Comparison of ENCODE assay signal across 8 cellular contexts in the genomic region with DNA sequence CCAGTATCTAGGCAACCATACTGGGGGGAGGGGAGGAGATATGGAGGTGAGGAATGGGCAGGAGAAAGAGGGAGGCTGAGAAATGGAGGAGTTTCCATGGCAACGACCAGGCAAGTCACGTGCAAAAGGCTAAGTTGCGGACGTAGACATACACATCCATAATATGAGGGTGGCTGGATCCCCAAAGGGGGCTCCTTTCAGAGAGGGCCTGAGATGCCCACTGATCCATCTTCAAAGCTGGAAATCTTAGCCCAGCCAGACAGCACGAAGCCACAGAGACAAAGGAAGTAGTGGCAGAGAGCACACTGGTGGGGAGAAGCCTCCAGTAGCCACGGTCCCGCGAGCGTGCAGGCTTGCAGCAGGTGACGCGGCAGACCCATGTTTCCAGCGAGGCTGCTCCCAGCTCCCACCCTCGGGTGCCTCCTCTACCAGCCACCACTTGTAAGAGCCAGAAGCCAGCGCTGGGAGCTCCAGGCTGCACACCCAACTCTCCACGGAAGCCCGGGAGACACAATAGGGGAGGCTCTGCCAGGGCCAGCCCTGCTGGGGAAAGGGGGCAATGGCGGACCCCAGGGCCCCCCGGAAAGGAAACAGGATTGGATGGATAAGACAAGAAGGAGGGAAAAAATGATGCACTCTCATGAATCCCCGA. TPM values are rescaled to one million over a fixed set of nuclear protein-coding genes. Genes with fewer than 3 reads are reported as not detected.
A peak's percentile ranks its signal among the peaks of the same experiment; 100 is the strongest.
DNase-seq lines count a peak whose midpoint lies in the region; ATAC-seq and TF ChIP-seq lines count a peak whose summit lies in the region.

No MANE protein-coding gene starts in this region.

- H2AFZ ChIP-seq in neuron (ENCODE audit: low read depth, low read length) = peak overlapping the region; percentile 91

- DNase-seq in HAP-1 (ENCODE audit: low spot score in 2 of 2) (peak in 1 of 2 experiments; percentile 48), SK-N-DZ (ENCODE audit: low spot score) (peak; percentile 66), dorsolateral prefrontal cortex (peak in 8 of 10 donors; percentile 48 to 80 (median 69)), EL (no peak), GM10248 (ENCODE audit: extremely low spot score) (no peak), mucosa of descending colon (no peak)

- H3K27me3 ChIP-seq in HAP-1 (ENCODE audit: low read depth) (no peaks in the 10 kb centered on the region), dorsolateral prefrontal cortex (peaks cover 0 to 41% (median 4%) of the 10 kb centered on the region in 45 donors), neuron (ENCODE audit: insufficient read depth, low read length) (peaks cover 23% of the 10 kb centered on the region)

- H3K4me1 ChIP-seq in HAP-1 = peaks cover 22% of the 10 kb centered on the region
- peaks cover 20% of the 10 kb centered on the region for H3K4me1 ChIP-seq in neuron (ENCODE audit: insufficient read depth, low read length)
- peaks cover 6% of the 10 kb centered on the region for H3K4me1 ChIP-seq in mucosa of descending colon (ENCODE audit: low read depth)

- H3K4me3 ChIP-seq in HAP-1 (peak overlapping the region; percentile 91), dorsolateral prefrontal cortex (peak overlapping the region; percentile 43 to 82 (median 67)), neuron (ENCODE audit: low read length) (peak overlapping the region; percentile 64), mucosa of descending colon (no peak overlapping the region)

- no peak for ATAC-seq in mucosa of descending colon
- ATAC-seq in GM19467 (IDR thresholded peaks at IDR 0.05; ENCODE audit: unreplicated experiment) = no peak

- H3K36me3 ChIP-seq in HAP-1 (replicated peaks) = no peaks in the 10 kb centered on the region
- no peaks in the 10 kb centered on the region for H3K36me3 ChIP-seq in neuron (ENCODE audit: insufficient read depth, low read length)
- no peaks in the 10 kb centered on the region for H3K36me3 ChIP-seq in mucosa of descending colon (ENCODE audit: low read depth)

- POLR2A ChIA-PET in GM10248 (lab: Yijun Ruan, JAX) = interaction anchor here (0.5 kb wide), 1 partner anchor 64 kb away, joined by 5 read pairs; no protein-coding TSS in a partner anchor

- H3K9me3 ChIP-seq in HAP-1 (no peaks in the 10 kb centered on the region), neuron (ENCODE audit: low read length) (no peaks in the 10 kb centered on the region), mucosa of descending colon (no peaks in the 10 kb centered on the region)

- TF ChIP-seq CTCF in dorsolateral prefrontal cortex (IDR thresholded peaks at IDR 0.05 in 54 of 56, conservative IDR thresholded peaks at IDR 0.05 in 2 of 56; ENCODE audit: low read depth in 1 of 56, partially characterized antibody in 56 of 56) (no peak), GM10248 (IDR thresholded peaks at IDR 0.05; ENCODE audit: control extremely low read depth, extremely low read depth, low read depth, missing control alignments) (no peak), mucosa of descending colon (IDR thresholded peaks at IDR 0.05) (no peak)

- H3K27ac ChIP-seq in dorsolateral prefrontal cortex = peak overlapping the region; percentile 8 to 96 (median 88)

- in situ Hi-C loops in HAP-1 (cut with MboI; ENCODE audit: low sequenced_read_pairs) = no loop called here

- CTCF ChIA-PET in GM10248 (lab: Yijun Ruan, JAX) = interaction anchor here (1.0 kb wide), 1 partner anchor 71 kb away, joined by 4 read pairs; no protein-coding TSS in a partner anchor

- intact Hi-C loops in dorsolateral prefrontal cortex (cut with DNase I) (no loop called here), mucosa of descending colon (cut with DNase I, micrococcal nuclease) (no loop called here)

RNA-seq across cellular contexts. Expression of gene FXYD6, which starts 0.9 kb away (rescaled TPM):
- 123 and 162 TPM in 2 replicates for polyA plus RNA-seq in SK-N-DZ (2014; cell fraction: cytosol; rRNA removed)
- 106 and 158 TPM in 2 replicates for polyA plus RNA-seq in SK-N-DZ (2014; cell fraction: nucleus; rRNA removed)
- total RNA-seq in dorsolateral prefrontal cortex (100 to 1,000 TPM; 188 to 567 (median 374) TPM), mucosa of descending colon (100 to 1,000 TPM in 1 of 3 donors, 10 to 100 TPM in 2; 10.2 to 246 (median 15.9) TPM)

RNA-seq across cellular contexts. Expression of gene FXYD2, which starts 51.0 kb away (rescaled TPM):
- not detected in 2 replicates for polyA plus RNA-seq in SK-N-DZ (2014; cell fraction: cytosol; rRNA removed)
- not detected in 2 replicates for polyA plus RNA-seq in SK-N-DZ (2014; cell fraction: nucleus; rRNA removed)
- total RNA-seq in dorsolateral prefrontal cortex (10 to 100 TPM in 5 of 120 experiments, 1 to 10 TPM in 115; 1.5 to 14.9 (median 4.6) TPM), mucosa of descending colon (1 to 10 TPM; 1.2 to 9.1 (median 1.5) TPM)

RNA-seq across cellular contexts. Expression of gene TMPRSS13, which starts 53.7 kb away (rescaled TPM):
- not detected in 2 replicates for polyA plus RNA-seq in SK-N-DZ (2014; cell fraction: cytosol; rRNA removed)
- polyA plus RNA-seq in SK-N-DZ (2014; cell fraction: nucleus; rRNA removed) = not detected in 2 replicates
- total RNA-seq in dorsolateral prefrontal cortex = 1 to 10 TPM in 1 of 120 experiments, under 1 TPM in 56, not detected in 63; 0.15 to 1.3 (median 0.35) TPM
- total RNA-seq in mucosa of descending colon = 1 to 10 TPM in 1 of 3 donors, under 1 TPM in 2; 0.32 to 1.9 (median 0.72) TPM

Comparison
In these comparisons a context has a peak if more than half of its experiments do, and no peak if none do; other contexts are left out.
1. DNase-seq: peak in SK-N-DZ (single experiment) and dorsolateral prefrontal cortex (8 of 10); none in EL (single experiment), GM10248 (single experiment) and mucosa of descending colon (0 of 3).